17 cellular contexts compared by ENCODE assay signal in the genomic region with DNA sequence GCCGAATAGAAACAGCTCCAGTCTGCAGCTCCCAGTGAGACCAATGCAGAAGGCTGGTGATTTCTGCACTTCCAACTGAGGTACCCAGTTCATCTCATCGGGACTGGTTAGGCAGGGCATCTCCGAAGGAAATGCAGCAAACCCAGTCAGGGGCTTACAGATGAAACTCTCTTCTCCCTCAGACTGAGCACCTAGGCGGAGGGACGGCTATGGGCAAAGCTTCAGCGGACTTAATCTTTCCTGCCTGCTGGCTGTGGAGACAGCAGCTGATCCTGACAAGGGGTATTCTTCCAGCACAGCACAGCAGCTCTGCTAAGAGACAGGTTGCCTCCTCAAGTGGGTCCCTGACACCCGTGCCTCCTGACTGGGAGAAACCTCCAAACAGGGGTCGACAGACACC.
A peak's percentile ranks its signal among the peaks of the same experiment; 100 is the strongest.
DNase-seq lines count a peak whose midpoint lies in the region; TF ChIP-seq lines count a peak whose summit lies in the region.
"Had no signal": no experiment of that assay in that cellular context is flagged by ENCODE, and none has a peak within 500 bp of the region (broad histone marks: within the 10 kb centered on the region; RNA-seq: fewer than 3 reads in every experiment).

No MANE protein-coding gene starts in this region.

- peak; percentile 12 for DNase-seq in NCI-H82 (lab: John Stamatoyannopoulos, UW)
- no peak for DNase-seq in NCI-H82 treated with DMSO at 0.1 percent for 48 hours (lab: John Stamatoyannopoulos, UW; ENCODE audit: unreplicated experiment)
- peak; percentile 68 for DNase-seq in WERI-Rb-1
- no peak for DNase-seq in occipital lobe (lab: John Stamatoyannopoulos, UW)
- DNase-seq in pons (ENCODE audit: low spot score), result no peak
- DNase-seq: CD4-positive, alpha-beta T cell; DMS 273 treated with DMSO at 0.1 percent for 48 hours; DMS79; EL; GDM1; GOT3; HFFc6 had no signal

- no peaks in the 10 kb centered on the region for H3K27me3 ChIP-seq in WERI-Rb-1 (ENCODE audit: insufficient read depth, low read depth, severe bottlenecking)
- H3K27me3 ChIP-seq: BLaER1 had no signal

- H3K36me3 ChIP-seq in WERI-Rb-1, result no peaks in the 10 kb centered on the region
- H3K36me3 ChIP-seq: BLaER1, HAP-1 had no signal

- H3K4me3 ChIP-seq in WERI-Rb-1 (ENCODE audit: low read depth, low read length), result no peak overlapping the region
- H3K4me3 ChIP-seq: BLaER1, GM12878, HAP-1 had no signal

- H3K27ac ChIP-seq in C4-2B (peak overlapping the region; percentile 19), WERI-Rb-1 (no peak overlapping the region)
- H3K27ac ChIP-seq: 22Rv1, BLaER1 had no signal

- TF ChIP-seq CTCF in C4-2B (conservative IDR thresholded peaks at IDR 0.05), result no peak
- no peak for TF ChIP-seq CTCF in WERI-Rb-1 (IDR thresholded peaks at IDR 0.05; ENCODE audit: low read depth, low read length)

- H3K9me3 ChIP-seq in WERI-Rb-1 (ENCODE audit: severe bottlenecking), result peaks cover 8% of the 10 kb centered on the region
- H3K9me3 ChIP-seq: HAP-1 had no signal

Comparison
In these comparisons a context has a peak if more than half of its experiments do, and no peak if none do; other contexts are left out.
1. DNase-seq: peak in NCI-H82 (single experiment) and WERI-Rb-1 (single experiment); none in NCI-H82 treated with DMSO at 0.1 percent for 48 hours (single experiment), occipital lobe (single experiment) and pons (single experiment).